In the genomic region with DNA sequence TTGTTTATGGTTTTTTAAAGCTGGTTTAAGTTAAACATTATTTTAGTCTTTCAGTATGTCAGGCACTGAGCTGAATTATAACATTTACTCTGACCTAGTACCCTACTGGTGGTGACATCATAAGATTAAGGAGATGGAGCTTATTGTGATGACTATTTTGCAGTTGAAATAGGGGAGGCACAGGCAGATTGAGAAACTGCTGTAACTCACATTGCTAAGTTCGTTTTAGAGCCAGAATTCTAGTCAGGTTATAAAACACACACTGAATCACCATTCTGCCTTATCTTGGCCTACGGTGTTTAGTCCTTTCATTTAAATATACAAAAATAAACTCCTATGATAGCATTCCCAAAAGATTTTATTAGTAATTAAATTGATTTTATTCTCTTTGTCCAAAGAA, we compare ENCODE assay signal across 20 cellular contexts.
"Had no signal": no experiment of that assay in that cellular context is flagged by ENCODE, and none has a peak within 500 bp of the region (broad histone marks: within the 10 kb centered on the region; RNA-seq: fewer than 3 reads in every experiment).

No MANE protein-coding gene starts in this region.

- H2AFZ ChIP-seq: hepatocyte, parathyroid adenoma had no signal

- H3K27me3 ChIP-seq: hepatocyte, neutrophil, testis, tibial artery had no signal

- H3K27ac ChIP-seq: epithelial cell of prostate, hepatocyte, neutrophil, parathyroid adenoma, testis, tibial artery had no signal

- H3K9ac ChIP-seq: parathyroid adenoma had no signal

- H3K36me3 ChIP-seq: neutrophil, tibial artery had no signal

- H3K4me3 ChIP-seq: hepatocyte, mucosa of descending colon, testis, tibial artery had no signal

- H3K79me2 ChIP-seq: hepatocyte, parathyroid adenoma had no signal

- H3K4me1 ChIP-seq: parathyroid adenoma, testis, tibial artery had no signal

- DNase-seq: effector CD8-positive, alpha-beta T cell; endodermal cell; head of caudate nucleus; kidney; mesenchymal stem cell; mucosa of descending colon; naive B cell; stimulated activated CD4-positive, alpha-beta T cell treated with anti-CD3 and anti-CD28 coated beads, Interleukin-4, amount 100 ng/mL, for 4 hours; stimulated activated naive CD8-positive, alpha-beta T cell treated with anti-CD3 and anti-CD28 coated beads, Interleukin-15, Interleukin-2, amounts not matched to agents 100 U/mL and 50 U/mL, for 24 hours; substantia nigra; testis; tibial artery had no signal

- H3K4me2 ChIP-seq: hepatocyte had no signal

- ATAC-seq: esophagus mucosa; mucosa of descending colon; natural killer cell treated with Interleukin-12 subunit alpha and Interleukin-12 subunit beta and Interleukin-15 and Interleukin-18, amount 100 ng/mL, for 72 hours; sciatic nerve; stimulated activated memory B cell treated with anti-CD40 and anti-IgM and Interleukin-4, amounts not matched to agents 10 μg/mL and 1 μg/mL and 100 μg/mL, for 72 hours; stimulated activated naive CD8-positive, alpha-beta T cell treated with anti-CD3 and anti-CD28 coated beads, Interleukin-15, Interleukin-2, amounts not matched to agents 100 U/mL and 50 U/mL, for 24 hours had no signal

- H3K9me3 ChIP-seq: mucosa of descending colon, neutrophil, testis, tibial artery had no signal
